In the genomic region with DNA sequence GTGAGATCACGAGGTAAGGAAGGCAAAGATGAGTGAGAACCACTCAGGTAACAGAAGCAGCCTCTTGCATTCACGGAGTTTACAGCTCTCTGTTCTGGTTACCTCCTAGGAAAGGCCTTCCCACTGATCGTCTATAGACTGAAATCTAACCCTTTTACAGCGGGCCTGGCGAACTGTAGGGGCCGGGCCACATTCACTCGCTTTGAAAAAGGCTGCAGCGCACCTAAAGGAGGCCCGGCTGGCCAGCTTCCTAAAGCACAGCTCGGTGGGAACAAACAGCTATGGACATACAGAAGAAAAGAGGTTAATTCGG, we compare ENCODE assay signal across 8 cellular contexts. TPM values are rescaled to one million over a fixed set of nuclear protein-coding genes. Genes with fewer than 3 reads are reported as not detected.
DNase-seq lines count a peak whose midpoint lies in the region; ATAC-seq and TF ChIP-seq lines count a peak whose summit lies in the region.

No MANE protein-coding gene starts in this region.

- no peak for TF ChIP-seq EP300 in upper lobe of left lung (IDR thresholded peaks at IDR 0.05)

- H3K4me1 Mint-ChIP-seq in MCF 10A (ENCODE audit: insufficient read depth, unreplicated experiment), result peaks cover 24% of the 10 kb centered on the region

- H3K4me3 ChIP-seq in lower leg skin (ENCODE audit: low read depth, poor library complexity, severe bottlenecking), result peak overlapping the region; percentile 93
- peak overlapping the region; percentile 65 to 96 (median 92) for H3K4me3 ChIP-seq in upper lobe of left lung

- DNase-seq in DMS53 (lab: John Stamatoyannopoulos, UW) (peak; percentile 48), MCF 10A (ENCODE audit: unreplicated experiment) (peak; percentile 5), lower leg skin (ENCODE audit: low spot score in 2 of 2) (peak in 1 of 2 donors; percentile 57), upper lobe of left lung (peak in 1 of 2 donors; percentile 8), SKM-1 treated with dmso at 0.1 percent for 144 hours (lab: John Stamatoyannopoulos, UW; ENCODE audit: unreplicated experiment) (no peak)
- DNase-seq in activated CD4-positive, alpha-beta T cell treated with anti-CD3 and anti-CD28 coated beads for 48 hours, result no peak

- no peaks in the 10 kb centered on the region for H3K27me3 Mint-ChIP-seq in MCF 10A (ENCODE audit: insufficient read depth, unreplicated experiment)

- peaks cover 18 to 41% (median 28%) of the 10 kb centered on the region in 4 donors for H3K4me1 ChIP-seq in upper lobe of left lung

- BruUV-seq in MCF 10A (replicated peaks; lab: Mats Ljungman, UMichigan), result no TSS peak

- TF ChIP-seq CTCF in MCF 10A (IDR thresholded peaks at IDR 0.05; ENCODE audit: unreplicated experiment) (no peak), lower leg skin (IDR thresholded peaks at IDR 0.05) (no peak), upper lobe of left lung (IDR thresholded peaks at IDR 0.05) (no peak)

- intact Hi-C loops in MCF 10A (cut with micrococcal nuclease) (loop anchor here (2.0 to 5.0 kb wide), 2 partner anchors 27 to 43 kb away; partner anchors contain the start of gene PCGF6), lower leg skin (cut with DNase I; ENCODE audit: low total_unique reads) (no loop called here)

- CTCF ChIA-PET in MCF 10A (lab: Yijun Ruan, JAX), result interaction anchor here (0.6 to 1.9 kb wide), 2 partner anchors 21 to 170 kb away, joined by 3 to 7 read pairs; no protein-coding TSS in a partner anchor

- H3K27ac Mint-ChIP-seq in MCF 10A (ENCODE audit: low read depth, unreplicated experiment), result peak overlapping the region; percentile 95

- peak in 1 of 2 donors; percentile 34 for ATAC-seq in upper lobe of left lung (ENCODE audit: low FRiP score in 2 of 2)
- no peak for ATAC-seq in GM19023 (IDR thresholded peaks at IDR 0.05; ENCODE audit: unreplicated experiment)

- 1 to 3% methylated on average over 11 of the region's 11 CpGs for WGBS in lower leg skin, 2 donors
- 5 to 6% methylated on average over 11 of the region's 11 CpGs for WGBS in upper lobe of left lung, 2 donors

- POLR2A ChIA-PET in MCF 10A (lab: Yijun Ruan, JAX), result interaction anchor here (0.7 to 5.7 kb wide), 24 partner anchors 8 to 1577 kb away, joined by 3 to 62 read pairs (median 4); partner anchors contain the start of genes CNNM2, NEURL1, NT5C2 and OGA

- no peaks in the 10 kb centered on the region for H3K9me3 ChIP-seq in KOPT-K1 (ENCODE audit: insufficient read depth, low read length, poor library complexity, severe bottlenecking)
- no peaks in the 10 kb centered on the region for H3K9me3 ChIP-seq in upper lobe of left lung

- peaks cover 81% of the 10 kb centered on the region for H3K36me3 Mint-ChIP-seq in MCF 10A (ENCODE audit: insufficient read depth, unreplicated experiment)

- no peaks in the 10 kb centered on the region for H3K9me3 Mint-ChIP-seq in MCF 10A (ENCODE audit: unreplicated experiment)

- no peaks in the 10 kb centered on the region for H3K27me3 ChIP-seq in upper lobe of left lung

- TF ChIP-seq POLR2A in lower leg skin (IDR thresholded peaks at IDR 0.05) (no peak), upper lobe of left lung (IDR thresholded peaks at IDR 0.05) (no peak)

- H3K36me3 ChIP-seq in KOPT-K1 (ENCODE audit: insufficient read depth, low read length) (peaks cover 63% of the 10 kb centered on the region), upper lobe of left lung (peaks cover 6 to 48% (median 21%) of the 10 kb centered on the region in 4 donors)

- H3K4me3 Mint-ChIP-seq in MCF 10A (ENCODE audit: unreplicated experiment), result peak overlapping the region; percentile 96

- H3K27ac ChIP-seq in KOPT-K1 (ENCODE audit: low read depth, low read length, poor library complexity, severe bottlenecking), result peak overlapping the region; percentile 71
- peak overlapping the region; percentile 77 to 91 (median 82) for H3K27ac ChIP-seq in upper lobe of left lung

RNA-seq across cellular contexts. Expression of gene ATP5MK, which starts 0.6 kb away (rescaled TPM):
- total RNA-seq in MCF 10A (2022) (429 and 559 TPM in 2 replicates), lower leg skin (100 to 1,000 TPM in 3 of 4 donors, 10 to 100 TPM in 1; 56.0 to 222 (median 152) TPM), upper lobe of left lung (100 to 1,000 TPM in 4 of 6 donors, 1 to 10 TPM in 2; 5.1 to 218 (median 164) TPM)

RNA-seq across cellular contexts. Expression of gene PDCD11, which starts 0.7 kb away (rescaled TPM):
- total RNA-seq in MCF 10A (2022) (73.2 and 81.7 TPM in 2 replicates), lower leg skin (10 to 100 TPM; 14.2 to 23.1 (median 20.5) TPM), upper lobe of left lung (10 to 100 TPM; 14.8 to 25.1 (median 20.8) TPM)

RNA-seq across cellular contexts. Expression of gene TAF5, which starts 27.9 kb away (rescaled TPM):
- total RNA-seq in MCF 10A (2022), result 2.7 and 3.1 TPM in 2 replicates
- 1 to 10 TPM; 4.1 to 8.9 (median 6.1) TPM for total RNA-seq in lower leg skin
- total RNA-seq in upper lobe of left lung, result 1 to 10 TPM; 1.1 to 7.6 (median 4.4) TPM

RNA-seq across cellular contexts. Expression of gene PCGF6, which starts 44.8 kb away (rescaled TPM):
- 7.2 and 7.3 TPM in 2 replicates for total RNA-seq in MCF 10A (2022)
- 10 to 100 TPM in 1 of 4 donors, 1 to 10 TPM in 3; 5.4 to 10.9 (median 7.0) TPM for total RNA-seq in lower leg skin
- 10 to 100 TPM in 1 of 6 donors, 1 to 10 TPM in 5; 6.0 to 10.9 (median 6.7) TPM for total RNA-seq in upper lobe of left lung

RNA-seq across cellular contexts. Expression of gene CALHM2, which starts 56.5 kb away (rescaled TPM):
- total RNA-seq in MCF 10A (2022), result 4.2 TPM in 2 replicates
- total RNA-seq in lower leg skin, result 10 to 100 TPM; 13.8 to 37.2 (median 15.4) TPM
- total RNA-seq in upper lobe of left lung, result 10 to 100 TPM; 25.6 to 56.8 (median 40.5) TPM

Comparison
In these comparisons a context has a peak if more than half of its experiments do, and no peak if none do; other contexts are left out.
1. DNase-seq: peak in DMS53 (single experiment) and MCF 10A (single experiment); none in activated CD4-positive, alpha-beta T cell treated with anti-CD3 and anti-CD28 coated beads for 48 hours (single experiment) and SKM-1 treated with dmso at 0.1 percent for 144 hours (single experiment).